ENCODE assay signal across 19 cellular contexts in the genomic region with DNA sequence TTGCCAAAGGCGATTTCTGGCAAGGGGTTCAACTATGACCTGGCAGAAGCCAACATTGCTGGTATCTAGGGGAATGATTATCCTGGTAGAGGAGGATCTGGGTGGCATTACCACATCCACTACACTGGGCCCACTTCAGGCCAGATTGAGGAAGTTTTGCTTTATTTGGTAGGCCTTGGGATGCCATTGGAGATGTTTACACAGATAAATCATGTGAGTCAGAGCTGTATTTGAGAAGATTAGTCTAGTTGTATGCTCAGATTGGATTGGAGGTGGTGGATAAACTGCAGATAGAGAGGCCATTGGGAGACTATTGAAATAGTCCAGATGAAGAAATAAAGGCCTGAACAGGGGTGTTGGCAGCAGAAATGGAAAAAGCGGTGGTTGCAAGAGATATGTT.
DNase-seq lines count a peak whose midpoint lies in the region; ATAC-seq and TF ChIP-seq lines count a peak whose summit lies in the region.
"Had no signal": no experiment of that assay in that cellular context is flagged by ENCODE, and none has a peak within 500 bp of the region (broad histone marks: within the 10 kb centered on the region; RNA-seq: fewer than 3 reads in every experiment).

No MANE protein-coding gene starts in this region.

- CTCF ChIA-PET in Panc1 (lab: Charles Lee): no interaction called here
- CTCF ChIA-PET in CD4-positive, alpha-beta memory T cell (lab: Charles Lee; ENCODE audit: partially characterized antibody): no interaction called here

- POLR2A ChIA-PET in Panc1 (lab: Charles Lee): no interaction called here
- POLR2A ChIA-PET in CD4-positive, alpha-beta memory T cell (lab: Charles Lee; ENCODE audit: partially characterized antibody): no interaction called here

- no peak for TF ChIP-seq CTCF in Panc1 (IDR thresholded peaks at IDR 0.05)
- TF ChIP-seq CTCF in fibroblast of villous mesenchyme (IDR thresholded peaks at IDR 0.05; ENCODE audit: insufficient read depth, low read depth, low read length): no peak
- TF ChIP-seq CTCF in upper lobe of right lung (IDR thresholded peaks at IDR 0.05): no peak
- TF ChIP-seq CTCF in gastrocnemius medialis (IDR thresholded peaks at IDR 0.05 in 4 of 5, conservative IDR thresholded peaks at IDR 0.05 in 1 of 5): no peak

- no peaks in the 10 kb centered on the region for H3K27me3 Mint-ChIP-seq in CD4-positive, alpha-beta memory T cell

- H3K27me3 ChIP-seq in Panc1 (ENCODE audit: control insufficient read depth, insufficient read depth, low read length) (no peaks in the 10 kb centered on the region), upper lobe of right lung (no peaks in the 10 kb centered on the region), gastrocnemius medialis (no peaks in the 10 kb centered on the region)
- H3K27me3 ChIP-seq in CD4-positive, alpha-beta memory T cell (ENCODE audit: insufficient read depth, low read length): no peaks in the 10 kb centered on the region
- H3K27me3 ChIP-seq: heart left ventricle had no signal

- ATAC-seq in Panc1: no peak
- no peak for ATAC-seq in upper lobe of right lung
- no peak for ATAC-seq in gastrocnemius medialis
- ATAC-seq: heart left ventricle, mucosa of descending colon had no signal

- peak overlapping the region; percentile 64; the same call in 1 of the 2 replicates for H3K27ac ChIP-seq in Panc1 (ENCODE audit: low read length)
- peak overlapping the region; percentile 79 for H3K27ac ChIP-seq in upper lobe of right lung
- no peak overlapping the region for H3K27ac ChIP-seq in gastrocnemius medialis
- H3K27ac ChIP-seq in CD4-positive, alpha-beta memory T cell (ENCODE audit: low read depth, low read length): no peak overlapping the region
- H3K27ac ChIP-seq: C4-2B, heart left ventricle had no signal

- H3K27ac Mint-ChIP-seq in CD4-positive, alpha-beta memory T cell: no peak overlapping the region

- in situ Hi-C loops in Panc1 (cut with HindIII; ENCODE audit: low pct_unique_long_range_greater_than_20kb, low sequenced_read_pairs) (no loop called here), gastrocnemius medialis (cut with MboI; ENCODE audit: low sequenced_read_pairs in 4 of 4) (no loop called here)

- peaks cover 0 to 7% (median 2%) of the 10 kb centered on the region in 8 donors for H3K9me3 Mint-ChIP-seq in CD4-positive, alpha-beta memory T cell

- DNase-seq in HCEC 1CT (peak; percentile 83), Panc1 (ENCODE audit: low read depth, low spot score) (no peak), fibroblast of villous mesenchyme (ENCODE audit: low read depth) (peak; percentile 84), upper lobe of right lung (no peak), NCI-H187 (lab: John Stamatoyannopoulos, UW) (no peak), gastrocnemius medialis (no peak)
- DNase-seq in CD4-positive, alpha-beta memory T cell: no peak
- DNase-seq: activated CD8-positive, alpha-beta memory T cell treated with anti-CD3 and anti-CD28 coated beads, Interleukin-2, amount 50 U/mL, for 48 hours; activated gamma-delta T cell treated with Interleukin-2 at 50 U/mL for 16 hours; anterior cingulate cortex; DMS79; heart left ventricle; KBM-7; mucosa of descending colon; NCI-H1436; NCI-H226; occipital lobe; stimulated activated CD4-positive, alpha-beta T cell treated with anti-CD3 and anti-CD28 coated beads, Interleukin-4, amount 100 ng/mL, for 4 hours had no signal

- H3K4me1 Mint-ChIP-seq in CD4-positive, alpha-beta memory T cell: no peaks in the 10 kb centered on the region

- intact Hi-C loops in Panc1 (cut with micrococcal nuclease; ENCODE audit: unreplicated experiment) (no loop called here), upper lobe of right lung (cut with DNase I) (no loop called here), gastrocnemius medialis (cut with DNase I; ENCODE audit: low total_unique reads) (no loop called here)
- intact Hi-C loops in CD4-positive, alpha-beta memory T cell (cut with micrococcal nuclease): no loop called here

- no peaks in the 10 kb centered on the region for H3K9me3 ChIP-seq in Panc1 (ENCODE audit: control insufficient read depth, insufficient read depth, low read depth, low read length)
- H3K9me3 ChIP-seq in upper lobe of right lung: no peaks in the 10 kb centered on the region
- no peaks in the 10 kb centered on the region for H3K9me3 ChIP-seq in gastrocnemius medialis
- H3K9me3 ChIP-seq in CD4-positive, alpha-beta memory T cell (ENCODE audit: control insufficient read depth in 1 of 2, low read length in 2 of 2): no peaks in the 10 kb centered on the region
- H3K9me3 ChIP-seq: heart left ventricle, mucosa of descending colon had no signal

- H3K36me3 Mint-ChIP-seq in CD4-positive, alpha-beta memory T cell: no peaks in the 10 kb centered on the region

- no peak for TF ChIP-seq POLR2A in gastrocnemius medialis (IDR thresholded peaks at IDR 0.05)

- BruUV-seq in Panc1 (replicated peaks; lab: Mats Ljungman, UMichigan): no TSS peak

- H3K4me3 ChIP-seq in Panc1 (ENCODE audit: low read depth in 2 of 2, low read length in 2 of 2) (no peak overlapping the region), fibroblast of villous mesenchyme (ENCODE audit: low read depth, low read length) (no peak overlapping the region), upper lobe of right lung (no peak overlapping the region), gastrocnemius medialis (no peak overlapping the region)
- no peak overlapping the region for H3K4me3 ChIP-seq in CD4-positive, alpha-beta memory T cell (ENCODE audit: low read length in 2 of 2)
- H3K4me3 ChIP-seq: heart left ventricle, mucosa of descending colon had no signal

- H3K4me1 ChIP-seq in Panc1 (ENCODE audit: control insufficient read depth, insufficient read depth, low read length) (peaks cover 19% of the 10 kb centered on the region), upper lobe of right lung (peaks cover 20% of the 10 kb centered on the region), gastrocnemius medialis (peaks cover 0 to 12% of the 10 kb centered on the region in 2 donors)
- H3K4me1 ChIP-seq in CD4-positive, alpha-beta memory T cell (ENCODE audit: insufficient read depth, low read length): no peaks in the 10 kb centered on the region

- H3K4me3 Mint-ChIP-seq in CD4-positive, alpha-beta memory T cell: no peak overlapping the region

- H3K36me3 ChIP-seq in Panc1 (ENCODE audit: control insufficient read depth, insufficient read depth, low read length) (no peaks in the 10 kb centered on the region), upper lobe of right lung (no peaks in the 10 kb centered on the region), gastrocnemius medialis (no peaks in the 10 kb centered on the region)
- no peaks in the 10 kb centered on the region for H3K36me3 ChIP-seq in CD4-positive, alpha-beta memory T cell (ENCODE audit: insufficient read depth, low read length)
- H3K36me3 ChIP-seq: heart left ventricle had no signal

Comparison
In these comparisons a context has a peak if more than half of its experiments do, and no peak if none do; other contexts are left out.
1. DNase-seq: peak in HCEC 1CT (single experiment) and fibroblast of villous mesenchyme (single experiment); none in Panc1 (single experiment), upper lobe of right lung (single experiment), NCI-H187 (0 of 2), gastrocnemius medialis (0 of 2) and CD4-positive, alpha-beta memory T cell (0 of 5).
2. H3K27ac ChIP-seq: peak in Panc1 (single experiment) and upper lobe of right lung (single experiment); none in gastrocnemius medialis (0 of 4) and CD4-positive, alpha-beta memory T cell (single experiment).